25 cellular contexts compared by ENCODE assay signal in genomic region chr1:119909890-119910596, GRCh38. TPM values are rescaled to one million over a fixed set of nuclear protein-coding genes. Genes with fewer than 3 reads are reported as not detected.
"Had no signal": no experiment of that assay in that cellular context is flagged by ENCODE, and none has a peak within 500 bp of the region (broad histone marks: within the 10 kb centered on the region; RNA-seq: fewer than 3 reads in every experiment).

No MANE protein-coding gene starts in this region.

- H3K4me1 ChIP-seq: adrenal gland, breast epithelium, esophagus squamous epithelium, gastrocnemius medialis, stomach, suprapubic skin, tibial nerve had no signal

- DNase-seq: activated B cell treated with CpG ODN at 0.5 μM for 24 hours; activated CD4-positive, alpha-beta memory T cell treated with anti-CD3 and anti-CD28 coated beads for 36 hours; activated CD4-positive, alpha-beta T cell treated with anti-CD3 and anti-CD28 coated beads for 4 hours; activated gamma-delta T cell treated with Interleukin-2 at 50 U/mL for 16 hours; activated T-cell treated with anti-CD3 and anti-CD28 coated beads, Interleukin-2, amount 50 U/mL, for 1 hour; adrenal gland; effector memory CD8-positive, alpha-beta T cell; esophagus squamous epithelium; gastrocnemius medialis; hippocampal formation; left ventricle myocardium superior; occipital lobe; small intestine; stimulated activated CD4-positive, alpha-beta T cell treated with anti-CD3 and anti-CD28 coated beads, Interleukin-2, amount 100 ng/mL, for 24 hours; stomach; T-helper 9 cell had no signal

- H3K9me3 ChIP-seq: adrenal gland, esophagus squamous epithelium, gastrocnemius medialis, suprapubic skin had no signal

- H3K27ac ChIP-seq: adrenal gland, breast epithelium, esophagus squamous epithelium, gastrocnemius medialis, stomach, suprapubic skin, tibial nerve had no signal

- H3K27me3 ChIP-seq: adrenal gland, breast epithelium, esophagus squamous epithelium, gastrocnemius medialis, stomach, suprapubic skin, tibial nerve had no signal

- H3K4me3 ChIP-seq: adrenal gland, breast epithelium, esophagus squamous epithelium, gastrocnemius medialis, stomach, suprapubic skin, tibial nerve had no signal

- H3K36me3 ChIP-seq: breast epithelium had no signal

RNA-seq across cellular contexts. Expression of gene ADAM30, which starts 13.7 kb away (rescaled TPM):
- total RNA-seq: activated B cell treated with CpG ODN at 0.5 μM for 24 hours; activated CD4-positive, alpha-beta memory T cell treated with anti-CD3 and anti-CD28 coated beads for 36 hours; adrenal gland; astrocyte; breast epithelium; dermis microvascular lymphatic vessel endothelial cell; esophagus squamous epithelium; gastrocnemius medialis; left ventricle myocardium superior; mammary epithelial cell; occipital lobe; sciatic nerve; stomach; suprapubic skin; T-helper 1 cell treated with Interleukin-12 subunit alpha and Interleukin-12 subunit beta and Interleukin-4 antibody, amounts not matched to agents 30 ng/mL and 1 ng/mL, for 36 hours; tibial nerve had no signal
- polyA plus RNA-seq: adrenal gland, mammary epithelial cell, neural cell, small intestine, stomach had no signal
